Comparison of ENCODE assay signal across 8 cellular contexts in genomic region chr11:118623291-118623655, GRCh38. TPM values are rescaled to one million over a fixed set of nuclear protein-coding genes. Genes with fewer than 3 reads are reported as not detected.
A peak's percentile ranks its signal among the peaks of the same experiment; 100 is the strongest.
DNase-seq lines count a peak whose midpoint lies in the region; ATAC-seq and TF ChIP-seq lines count a peak whose summit lies in the region.

No MANE protein-coding gene starts in this region.

- POLR2A ChIA-PET in Panc1 (lab: Charles Lee), result interaction anchor here (0.6 kb wide), 1 partner anchor 1343 kb away, joined by 6 read pairs; no protein-coding TSS in a partner anchor

- in situ Hi-C loops in Panc1 (cut with HindIII; ENCODE audit: low pct_unique_long_range_greater_than_20kb, low sequenced_read_pairs), result no loop called here

- H3K4me1 ChIP-seq in Panc1 (ENCODE audit: control insufficient read depth, insufficient read depth, low read length), result peaks cover 38% of the 10 kb centered on the region
- peaks cover 77% of the 10 kb centered on the region for H3K4me1 ChIP-seq in suprapubic skin

- H3K36me3 ChIP-seq in Panc1 (ENCODE audit: control insufficient read depth, insufficient read depth, low read length), result 0 out of 2 replicates have a peak, but pooled peaks cover 3% of the 10 kb centered on the region
- H3K36me3 ChIP-seq in suprapubic skin, result peaks cover 27% of the 10 kb centered on the region

- no peak for TF ChIP-seq RAD21 in Ishikawa (IDR thresholded peaks at IDR 0.05; ENCODE audit: low read depth)

- BruUV-seq in Panc1 (replicated peaks; lab: Mats Ljungman, UMichigan), result no TSS peak

- H3K4me3 ChIP-seq in Panc1 (ENCODE audit: low read depth in 2 of 2, low read length in 2 of 2), result peak overlapping the region in 1 of 2 experiments; percentile 98; a peak in 3 of 4 replicates
- H3K4me3 ChIP-seq in fibroblast of villous mesenchyme (ENCODE audit: low read depth, low read length), result peak overlapping the region; percentile 71
- peak overlapping the region; percentile 57 for H3K4me3 ChIP-seq in suprapubic skin

- 29% methylated on average over 4 of the region's 4 CpGs for WGBS in suprapubic skin

- no peak for TF ChIP-seq POLR2A in suprapubic skin (IDR thresholded peaks at IDR 0.05)

- intact Hi-C loops in Panc1 (cut with micrococcal nuclease; ENCODE audit: unreplicated experiment), result no loop called here

- no peak for TF ChIP-seq EP300 in Ishikawa (IDR thresholded peaks at IDR 0.05; ENCODE audit: borderline replicate concordance)
- no peak for TF ChIP-seq EP300 in suprapubic skin (IDR thresholded peaks at IDR 0.05)

- H3K27me3 ChIP-seq in Panc1 (ENCODE audit: control insufficient read depth, insufficient read depth, low read length), result no peaks in the 10 kb centered on the region
- H3K27me3 ChIP-seq in suprapubic skin, result no peaks in the 10 kb centered on the region

- CTCF ChIA-PET in Panc1 (lab: Charles Lee), result interaction anchor here (0.9 kb wide), 1 partner anchor 12 kb away, joined by 3 read pairs; no protein-coding TSS in a partner anchor

- DNase-seq in Panc1 (ENCODE audit: low read depth, low spot score) (no peak), fibroblast of villous mesenchyme (ENCODE audit: low read depth) (peak; percentile 48), suprapubic skin (ENCODE audit: low spot score in 2 of 2) (no peak), T-helper 1 cell (no peak)
- no peak for DNase-seq in stimulated activated CD4-positive, alpha-beta T cell treated with anti-CD3 and anti-CD28 coated beads, Interleukin-2, amount 100 ng/mL, for 48 hours

- ATAC-seq in Panc1 (no peak), HG02884 (IDR thresholded peaks at IDR 0.05; ENCODE audit: unreplicated experiment) (no peak)
- no peak for ATAC-seq in activated CD4-positive, CD25-positive, alpha-beta regulatory T cell treated with anti-CD3 and anti-CD28 coated beads, Interleukin-2, amount 50 U/mL, for 24 hours

- H3K27ac ChIP-seq in Panc1 (ENCODE audit: low read length) (peak overlapping the region; percentile 96), suprapubic skin (peak overlapping the region; percentile 84)

- TF ChIP-seq CTCF in Panc1 (IDR thresholded peaks at IDR 0.05) (no peak), fibroblast of villous mesenchyme (IDR thresholded peaks at IDR 0.05; ENCODE audit: insufficient read depth, low read depth, low read length) (no peak), suprapubic skin (IDR thresholded peaks at IDR 0.05) (no peak)

- no peaks in the 10 kb centered on the region for H3K9me3 ChIP-seq in Panc1 (ENCODE audit: control insufficient read depth, insufficient read depth, low read depth, low read length)
- H3K9me3 ChIP-seq in suprapubic skin, result no peaks in the 10 kb centered on the region

TF ChIP-seq in Ishikawa, 13 proteins besides CTCF, POLR2A, EP300 and RAD21:
- TF ChIP-seq REST (IDR thresholded peaks at IDR 0.05; ENCODE audit: low read depth) (no peak), CEBPB (IDR thresholded peaks at IDR 0.05) (no peak), TCF12 (IDR thresholded peaks at IDR 0.05; ENCODE audit: low read depth) (peak; percentile 2; the same call in 1 of the 2 replicates), NFIC (IDR thresholded peaks at IDR 0.05) (peak; percentile 88)

RNA-seq across cellular contexts. Expression of gene PHLDB1, which starts 15.9 kb away (rescaled TPM):
- total RNA-seq in Panc1 (2021; ENCODE audit: unreplicated experiment) (97.7 TPM), fibroblast of villous mesenchyme (129 and 132 TPM in 2 replicates), suprapubic skin (100 to 1,000 TPM in 2 of 4 donors, 10 to 100 TPM in 2; 48.7 to 117 (median 77.3) TPM)
- polyA plus RNA-seq in Panc1 (2012; ENCODE audit: insufficient read length), result 93.5 TPM

RNA-seq across cellular contexts. Expression of gene ARCN1, which starts 51.1 kb away (rescaled TPM):
- 197 TPM for total RNA-seq in Panc1 (2021; ENCODE audit: unreplicated experiment)
- polyA plus RNA-seq in Panc1 (2012; ENCODE audit: insufficient read length), result 133 TPM
- total RNA-seq in fibroblast of villous mesenchyme, result 180 and 248 TPM in 2 replicates
- 10 to 100 TPM; 70.3 to 80.7 (median 77.0) TPM for total RNA-seq in suprapubic skin

RNA-seq across cellular contexts. Expression of gene TREH, which starts 56.2 kb away (rescaled TPM):
- total RNA-seq in Panc1 (2021; ENCODE audit: unreplicated experiment) (0.05 TPM), fibroblast of villous mesenchyme (not detected in 2 replicates), suprapubic skin (not detected)
- 0.12 TPM for polyA plus RNA-seq in Panc1 (2012; ENCODE audit: insufficient read length)

RNA-seq across cellular contexts. Expression of gene IFT46, which starts 57.5 kb away (rescaled TPM):
- total RNA-seq in Panc1 (2021; ENCODE audit: unreplicated experiment), result 2.5 TPM
- polyA plus RNA-seq in Panc1 (2012; ENCODE audit: insufficient read length), result 4.1 TPM
- 22.9 and 27.2 TPM in 2 replicates for total RNA-seq in fibroblast of villous mesenchyme
- 10 to 100 TPM; 16.3 to 25.7 (median 22.1) TPM for total RNA-seq in suprapubic skin
